In genomic region chr10:3857318-3857717, GRCh38 we compare ENCODE assay signal across 23 cellular contexts.
DNase-seq lines count a peak whose midpoint lies in the region; ATAC-seq, FAIRE-seq and TF ChIP-seq lines count a peak whose summit lies in the region.
"Had no signal": no experiment of that assay in that cellular context is flagged by ENCODE, and none has a peak within 500 bp of the region (broad histone marks: within the 10 kb centered on the region; RNA-seq: fewer than 3 reads in every experiment).

No MANE protein-coding gene starts in this region.

- H3K36me3 Mint-ChIP-seq in activated CD4-positive, alpha-beta T cell treated with anti-CD3 and anti-CD28 coated beads, Interleukin-2, amount 10 ng/mL, durations not matched to agents 24 days and 14 days (ENCODE audit: low read depth), result no peaks in the 10 kb centered on the region
- H3K36me3 Mint-ChIP-seq in activated CD4-positive, alpha-beta T cell treated with anti-CD3 and anti-CD28 coated beads, Interleukin-2, amount 10 ng/mL, durations not matched to agents 7 days and 5 days (ENCODE audit: low read depth), result no peaks in the 10 kb centered on the region
- H3K36me3 Mint-ChIP-seq: CD8-positive, alpha-beta T cell; IgD-negative memory B cell had no signal

- H3K9me3 Mint-ChIP-seq in activated CD4-positive, alpha-beta T cell treated with anti-CD3 and anti-CD28 coated beads, Interleukin-2, amount 10 ng/mL, durations not matched to agents 24 days and 14 days, result peaks cover 3% of the 10 kb centered on the region
- no peaks in the 10 kb centered on the region for H3K9me3 Mint-ChIP-seq in activated CD4-positive, alpha-beta T cell treated with anti-CD3 and anti-CD28 coated beads, Interleukin-2, amount 10 ng/mL, durations not matched to agents 7 days and 5 days
- H3K9me3 Mint-ChIP-seq: CD8-positive, alpha-beta T cell; HFFc6; IgD-negative memory B cell had no signal

- no peak for ATAC-seq in K562
- no peak for ATAC-seq in HG03439 (IDR thresholded peaks at IDR 0.05; ENCODE audit: unreplicated experiment)
- ATAC-seq: CD8-positive, alpha-beta T cell; GM12878; HCT116 had no signal

- H3K9me1 ChIP-seq in K562 (ENCODE audit: control insufficient read depth, insufficient read depth, low read length), result no peaks in the 10 kb centered on the region

- TF ChIP-seq EP300 in K562 (IDR thresholded peaks at IDR 0.05; ENCODE audit: low read length), result no peak

- FAIRE-seq in K562 (lab: Jason Lieb, UNC), result no peak
- no peak for FAIRE-seq in small intestine (lab: Jason Lieb, UNC)
- FAIRE-seq: GM12878 had no signal

- H3K4me2 ChIP-seq in K562 (ENCODE audit: insufficient read depth, low read length), result no peak overlapping the region
- H3K4me2 ChIP-seq: BLaER1 treated with 17β-estradiol and CSF1 and Interleukin-3, amounts not matched to agents 10 nM and 100 nM had no signal

- no peak overlapping the region for H3K4me3 ChIP-seq in K562
- no peak overlapping the region for H3K4me3 ChIP-seq in small intestine (ENCODE audit: low read depth in 1 of 2, low read length in 2 of 2)
- H3K4me3 ChIP-seq: BLaER1 treated with 17β-estradiol and CSF1 and Interleukin-3, amounts not matched to agents 10 nM and 100 nM; GM12878 had no signal

- H3K4me1 ChIP-seq in K562 (replicated peaks in 1 of 2; ENCODE audit: control insufficient read depth in 2 of 2, insufficient read depth in 2 of 2, low read length in 2 of 2) (peaks cover 9 to 12% of the 10 kb centered on the region in 2 experiments), small intestine (ENCODE audit: control insufficient read depth in 2 of 2, insufficient read depth in 1 of 2, low read depth in 1 of 2, low read length in 1 of 2) (peaks cover 4 to 7% of the 10 kb centered on the region in 2 donors)

- H3K9ac ChIP-seq in K562 (ENCODE audit: insufficient read depth in 1 of 2, low read depth in 2 of 2, low read length in 2 of 2), result no peak overlapping the region
- H3K9ac ChIP-seq: BLaER1 treated with 17β-estradiol and CSF1 and Interleukin-3, amounts not matched to agents 10 nM and 100 nM had no signal

- BruUV-seq in K562 (replicated peaks; lab: Mats Ljungman, UMichigan), result no TSS peak

- peaks cover 12% of the 10 kb centered on the region for H3K4me1 Mint-ChIP-seq in activated CD4-positive, alpha-beta T cell treated with anti-CD3 and anti-CD28 coated beads, Interleukin-2, amount 10 ng/mL, durations not matched to agents 24 days and 14 days
- H3K4me1 Mint-ChIP-seq in activated CD4-positive, alpha-beta T cell treated with anti-CD3 and anti-CD28 coated beads, Interleukin-2, amount 10 ng/mL, durations not matched to agents 7 days and 5 days, result peaks cover 8% of the 10 kb centered on the region

- DNase-seq in activated CD4-positive, alpha-beta T cell treated with anti-CD3 and anti-CD28 coated beads, Interleukin-2, amount 10 ng/mL, durations not matched to agents 24 days and 14 days, result peak; percentile 55
- no peak for DNase-seq in activated CD4-positive, alpha-beta T cell treated with anti-CD3 and anti-CD28 coated beads, Interleukin-2, amount 10 ng/mL, durations not matched to agents 7 days and 5 days
- DNase-seq in CMK (ENCODE audit: low read depth), result peak; percentile 67
- no peak for DNase-seq in K562 (ENCODE audit: extremely low read depth in 1 of 4, low spot score in 3 of 4)
- DNase-seq in small intestine, result peak; percentile 41
- DNase-seq in cerebellar nuclear complex (lab: John Stamatoyannopoulos, UW), result no peak
- DNase-seq: 8988T; CD8-positive, alpha-beta T cell; COR-L47; DMS 273 treated with DMSO at 0.1 percent for 48 hours; DMS53; DND-41; EL; GOT3; H7; HFFc6 had no signal

- H3K27me3 ChIP-seq in K562 (ENCODE audit: control insufficient read depth in 2 of 2, insufficient read depth in 2 of 2, low read length in 2 of 2) (no peaks in the 10 kb centered on the region), small intestine (ENCODE audit: control insufficient read depth in 2 of 2, insufficient read depth in 2 of 2, low read length in 2 of 2) (no peaks in the 10 kb centered on the region)
- H3K27me3 ChIP-seq: BLaER1 treated with 17β-estradiol and CSF1 and Interleukin-3, amounts not matched to agents 10 nM and 100 nM had no signal

- H3K27ac ChIP-seq in K562 (ENCODE audit: extremely low read depth, low read depth, low read length) (no peak overlapping the region), small intestine (ENCODE audit: low read depth in 1 of 2, low read length in 1 of 2) (no peak overlapping the region)
- H3K27ac ChIP-seq: BLaER1 treated with 17β-estradiol and CSF1 and Interleukin-3, amounts not matched to agents 10 nM and 100 nM; HL-60 had no signal

- in situ Hi-C loops in K562 (cut with MboI), result no loop called here

- TF ChIP-seq RAD21 in K562 (CRISPR knock-in tag; conservative IDR thresholded peaks at IDR 0.05 in 1 of 2, IDR thresholded peaks at IDR 0.05 in 1 of 2), result no peak

- no peaks in the 10 kb centered on the region for H3K9me3 ChIP-seq in K562 (replicated peaks; ENCODE audit: control insufficient read depth, insufficient read depth, low read depth, low read length)
- H3K9me3 ChIP-seq in small intestine (ENCODE audit: control insufficient read depth, low read depth), result no peaks in the 10 kb centered on the region

- H3K27ac Mint-ChIP-seq in activated CD4-positive, alpha-beta T cell treated with anti-CD3 and anti-CD28 coated beads, Interleukin-2, amount 10 ng/mL, durations not matched to agents 24 days and 14 days, result no peak overlapping the region
- H3K27ac Mint-ChIP-seq in activated CD4-positive, alpha-beta T cell treated with anti-CD3 and anti-CD28 coated beads, Interleukin-2, amount 10 ng/mL, durations not matched to agents 7 days and 5 days, result no peak overlapping the region
- H3K27ac Mint-ChIP-seq: B cell; CD8-positive, alpha-beta T cell; HFFc6; IgD-negative memory B cell had no signal

- no peaks in the 10 kb centered on the region for H3K79me2 ChIP-seq in K562 (ENCODE audit: control insufficient read depth, insufficient read depth, low read length)

- no peak overlapping the region; the same call in 1 of the 2 replicates for H2AFZ ChIP-seq in K562 (ENCODE audit: low read depth, low read length)

- H3K36me3 ChIP-seq in K562 (ENCODE audit: control insufficient read depth, insufficient read depth, low read length) (no peaks in the 10 kb centered on the region; the same call in 2 of the 3 replicates), small intestine (ENCODE audit: control insufficient read depth in 2 of 2, insufficient read depth in 2 of 2, low read length in 2 of 2) (no peaks in the 10 kb centered on the region)
- H3K36me3 ChIP-seq: BLaER1 treated with 17β-estradiol and CSF1 and Interleukin-3, amounts not matched to agents 10 nM and 100 nM had no signal

- TF ChIP-seq POLR2A in K562 (conservative IDR thresholded peaks at IDR 0.05), result no peak

- no peak for TF ChIP-seq CTCF in K562 (IDR thresholded peaks at IDR 0.05 in 2 of 3, conservative IDR thresholded peaks at IDR 0.05 in 1 of 3; ENCODE audit: insufficient read depth in 2 of 3, low read depth in 1 of 3, low read length in 3 of 3)

- POLR2A ChIA-PET in activated CD4-positive, alpha-beta T cell treated with anti-CD3 and anti-CD28 coated beads, Interleukin-2, amount 10 ng/mL, durations not matched to agents 7 days and 5 days (lab: Charles Lee), result no interaction called here
- POLR2A ChIA-PET in K562 (lab: Yijun Ruan, JAX), result interaction anchor here (0.5 to 1.3 kb wide), 3 partner anchors 15 to 232 kb away, joined by 3 read pairs; no protein-coding TSS in a partner anchor

- H3K27me3 Mint-ChIP-seq in activated CD4-positive, alpha-beta T cell treated with anti-CD3 and anti-CD28 coated beads, Interleukin-2, amount 10 ng/mL, durations not matched to agents 24 days and 14 days, result no peaks in the 10 kb centered on the region
- H3K27me3 Mint-ChIP-seq in activated CD4-positive, alpha-beta T cell treated with anti-CD3 and anti-CD28 coated beads, Interleukin-2, amount 10 ng/mL, durations not matched to agents 7 days and 5 days, result no peaks in the 10 kb centered on the region
- H3K27me3 Mint-ChIP-seq: B cell, IgD-negative memory B cell had no signal

- no peak overlapping the region for H3K4me3 Mint-ChIP-seq in activated CD4-positive, alpha-beta T cell treated with anti-CD3 and anti-CD28 coated beads, Interleukin-2, amount 10 ng/mL, durations not matched to agents 24 days and 14 days
- no peak overlapping the region for H3K4me3 Mint-ChIP-seq in activated CD4-positive, alpha-beta T cell treated with anti-CD3 and anti-CD28 coated beads, Interleukin-2, amount 10 ng/mL, durations not matched to agents 7 days and 5 days
- H3K4me3 Mint-ChIP-seq: B cell; CD8-positive, alpha-beta T cell; HFFc6 had no signal

- WGBS in K562 (ENCODE audit: insufficient coverage, low coverage, missing lambda C conversion rate), result 60% methylated on average over 8 of the region's 8 CpGs
- WGBS in small intestine, 3 donors, result 78 to 88% (median 85%) methylated on average over 8 of the region's 8 CpGs

- H4K20me1 ChIP-seq in K562 (replicated peaks; ENCODE audit: control insufficient read depth, insufficient read depth, low read length), result no peaks in the 10 kb centered on the region
- H4K20me1 ChIP-seq: BLaER1 treated with 17β-estradiol and CSF1 and Interleukin-3, amounts not matched to agents 10 nM and 100 nM had no signal

- CTCF ChIA-PET in activated CD4-positive, alpha-beta T cell treated with anti-CD3 and anti-CD28 coated beads, Interleukin-2, amount 10 ng/mL, durations not matched to agents 7 days and 5 days (lab: Charles Lee), result interaction anchor here (1.9 to 2.5 kb wide), 2 partner anchors 9 to 12 kb away, joined by 4 to 9 read pairs; no protein-coding TSS in a partner anchor
- CTCF ChIA-PET in K562 (lab: Yijun Ruan, JAX; ENCODE audit: low intra/inter-chr PET ratio), result no interaction called here

- intact Hi-C loops in activated CD4-positive, alpha-beta T cell treated with anti-CD3 and anti-CD28 coated beads, Interleukin-2, amount 10 ng/mL, durations not matched to agents 24 days and 14 days (cut with micrococcal nuclease), result no loop called here
- intact Hi-C loops in K562 (cut with micrococcal nuclease), result no loop called here

TF ChIP-seq in K562, 482 proteins besides CTCF, POLR2A, EP300 and RAD21 (continues in another document):
- no peak for TF ChIP-seq ZC3H8 (IDR thresholded peaks at IDR 0.05)
- TF ChIP-seq SNRNP70 (optimal IDR thresholded peaks at IDR 0.05; ENCODE audit: low read depth, low read length), result no peak
- TF ChIP-seq DNMT1 (IDR thresholded peaks at IDR 0.05), result no peak
- TF ChIP-seq CREB5 (CRISPR knock-in tag; IDR thresholded peaks at IDR 0.05), result no peak
- TF ChIP-seq RB1 (IDR thresholded peaks at IDR 0.05; ENCODE audit: low read depth), result no peak

Comparison
In these comparisons a context has a peak if more than half of its experiments do, and no peak if none do; other contexts are left out.
1. DNase-seq: peak in activated CD4-positive, alpha-beta T cell treated with anti-CD3 and anti-CD28 coated beads, Interleukin-2, amount 10 ng/mL, durations not matched to agents 24 days and 14 days (single experiment), CMK (single experiment) and small intestine (single experiment); none in activated CD4-positive, alpha-beta T cell treated with anti-CD3 and anti-CD28 coated beads, Interleukin-2, amount 10 ng/mL, durations not matched to agents 7 days and 5 days (single experiment), K562 (0 of 4) and cerebellar nuclear complex (0 of 2).